In the genomic region with DNA sequence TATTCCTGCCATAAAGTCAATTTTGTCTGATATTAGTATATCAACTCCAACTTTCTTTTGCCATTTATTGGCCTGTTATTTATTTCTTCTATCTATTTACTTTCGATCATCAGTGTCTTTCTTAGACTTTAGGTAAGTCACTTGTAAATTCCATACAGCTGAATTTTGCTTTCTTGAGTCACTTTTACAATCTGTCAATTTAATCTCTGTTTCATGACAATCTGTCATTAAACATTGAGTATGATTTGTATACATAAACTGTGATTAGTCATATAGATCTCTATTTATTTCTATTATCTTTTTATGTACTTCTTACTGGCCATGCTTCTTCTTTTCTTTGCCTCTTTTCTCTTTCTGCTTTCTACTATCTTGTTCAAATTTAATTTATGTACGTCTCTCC, we compare ENCODE assay signal across 34 cellular contexts.
"Had no signal": no experiment of that assay in that cellular context is flagged by ENCODE, and none has a peak within 500 bp of the region (broad histone marks: within the 10 kb centered on the region; RNA-seq: fewer than 3 reads in every experiment).

No MANE protein-coding gene starts in this region.

- H3K27ac ChIP-seq: KMS-11 had no signal

- H3K9me3 ChIP-seq: MG63 had no signal

- H3K36me3 ChIP-seq: MG63 had no signal

- H3K4me2 ChIP-seq: KMS-11 had no signal

- H3K9ac ChIP-seq: KMS-11 had no signal

- H3K4me3 ChIP-seq: MG63 had no signal

- H3K27me3 ChIP-seq: MG63 had no signal

- DNase-seq: Karpas-422, Kasumi-1, MG63, MM.1S, MV-4-11, NCI-H1048, NCI-H1092, NCI-H1092 treated with DMSO at 0.1 percent for 48 hours, NCI-H1105, NCI-H1105 treated with DMSO at 0.1 percent for 48 hours, NCI-H1417, NCI-H1417 treated with DMSO at 0.1 percent for 48 hours, NCI-H1436, NCI-H1436 treated with DMSO at 0.1 percent for 48 hours, NCI-H146, NCI-H1694 treated with DMSO at 0.1 percent for 48 hours, NCI-H187, NCI-H187 treated with DMSO at 0.1 percent for 48 hours, NCI-H1930, NCI-H2029, NCI-H2029 treated with DMSO at 0.1 percent for 48 hours, NCI-H2081, NCI-H2081 treated with DMSO at 0.1 percent for 48 hours, NCI-H2107, NCI-H2171, NCI-H2171 treated with DMSO at 0.1 percent for 48 hours, NCI-H2227 treated with DMSO at 0.1 percent for 48 hours, NCI-H226, NCI-H345, NCI-H446, NCI-H446 treated with DMSO at 0.1 percent for 48 hours, NCI-H510A, NCI-H510A treated with DMSO at 0.1 percent for 48 hours had no signal
